In the genomic region with DNA sequence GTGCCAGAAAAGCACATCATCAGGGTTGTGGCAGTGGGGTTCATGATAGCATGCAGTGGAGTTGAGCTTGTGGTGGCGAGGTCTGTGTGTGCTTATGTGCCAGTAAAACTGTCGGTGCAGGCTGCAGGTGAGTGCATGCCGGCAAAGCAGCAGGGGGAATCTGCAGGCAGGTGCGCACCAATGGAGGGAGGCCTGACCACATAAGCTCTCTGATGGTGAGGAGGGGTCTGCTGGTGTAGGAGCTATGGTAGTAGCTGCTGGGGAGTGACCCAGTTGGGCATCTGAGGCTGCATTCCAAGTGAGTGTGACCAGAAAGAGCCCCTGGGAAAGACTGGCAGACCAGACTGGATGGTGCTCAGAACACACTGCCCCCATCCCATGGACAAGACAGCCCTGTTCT, we compare ENCODE assay signal across 22 cellular contexts.
DNase-seq lines count a peak whose midpoint lies in the region; ATAC-seq, FAIRE-seq and TF ChIP-seq lines count a peak whose summit lies in the region.
"Had no signal": no experiment of that assay in that cellular context is flagged by ENCODE, and none has a peak within 500 bp of the region (broad histone marks: within the 10 kb centered on the region; RNA-seq: fewer than 3 reads in every experiment).

No MANE protein-coding gene starts in this region.

- CTCF ChIA-PET in WTC11 (lab: Charles Lee), result no interaction called here

- no peaks in the 10 kb centered on the region for H3K4me1 ChIP-seq in kidney (ENCODE audit: control insufficient read depth in 1 of 2, insufficient read depth in 1 of 2, low read depth in 1 of 2, low read length in 2 of 2)
- H3K4me1 ChIP-seq: A549, BLaER1 had no signal

- no peaks in the 10 kb centered on the region for H3K9me3 ChIP-seq in kidney (ENCODE audit: control insufficient read depth in 1 of 2, low read length in 2 of 2)
- H3K9me3 ChIP-seq: A549, BLaER1 had no signal

- H3K9ac ChIP-seq in kidney (ENCODE audit: low read length in 2 of 2), result no peak overlapping the region
- H3K9ac ChIP-seq: BLaER1, GM23248 had no signal

- H3K4me1 Mint-ChIP-seq in WTC11, result no peaks in the 10 kb centered on the region
- no peaks in the 10 kb centered on the region for H3K4me1 Mint-ChIP-seq in stimulated activated effector memory CD8-positive, alpha-beta T cell treated with anti-CD3 and anti-CD28 coated beads, Interleukin-12 subunit alpha, Interleukin-12 subunit beta, amount 100 ng/mL, for 72 hours
- H3K4me1 Mint-ChIP-seq: CD14-positive monocyte; CD4-positive, alpha-beta memory T cell had no signal

- no peaks in the 10 kb centered on the region for H3K36me3 ChIP-seq in kidney (ENCODE audit: control insufficient read depth in 1 of 2, insufficient read depth in 2 of 2, low read length in 2 of 2)
- H3K36me3 ChIP-seq: BLaER1 had no signal

- POLR2A ChIA-PET in WTC11 (lab: Charles Lee), result no interaction called here

- no peak overlapping the region for H3K27ac ChIP-seq in kidney (ENCODE audit: low read depth in 2 of 2, low read length in 2 of 2)
- H3K27ac ChIP-seq: 22Rv1, A549, BLaER1, GM23248, HL-60 had no signal

- ATAC-seq in WTC11 (peak; percentile 16; the same call in 1 of the 2 replicates), HG02678 (IDR thresholded peaks at IDR 0.05; ENCODE audit: unreplicated experiment) (no peak)
- peak; percentile 16 for ATAC-seq in stimulated activated effector memory CD8-positive, alpha-beta T cell treated with anti-CD3 and anti-CD28 coated beads, Interleukin-12 subunit alpha, Interleukin-12 subunit beta, amount 100 ng/mL, for 72 hours
- ATAC-seq: A549 had no signal

- intact Hi-C loops in kidney (cut with DNase I), result no loop called here

- no peaks in the 10 kb centered on the region for H3K9me3 Mint-ChIP-seq in WTC11
- H3K9me3 Mint-ChIP-seq in stimulated activated effector memory CD8-positive, alpha-beta T cell treated with anti-CD3 and anti-CD28 coated beads, Interleukin-12 subunit alpha, Interleukin-12 subunit beta, amount 100 ng/mL, for 72 hours, result peaks cover 22% of the 10 kb centered on the region

- no peak for TF ChIP-seq CTCF in WTC11 (IDR thresholded peaks at IDR 0.05)
- TF ChIP-seq CTCF in kidney (IDR thresholded peaks at IDR 0.05; ENCODE audit: borderline replicate concordance, extremely low read depth, insufficient read depth), result no peak

- no peak overlapping the region for H3K4me3 Mint-ChIP-seq in WTC11
- H3K4me3 Mint-ChIP-seq in stimulated activated effector memory CD8-positive, alpha-beta T cell treated with anti-CD3 and anti-CD28 coated beads, Interleukin-12 subunit alpha, Interleukin-12 subunit beta, amount 100 ng/mL, for 72 hours, result no peak overlapping the region
- H3K4me3 Mint-ChIP-seq: CD14-positive monocyte; CD4-positive, alpha-beta memory T cell had no signal

- DNase-seq in HTR-8/SVneo (ENCODE audit: insufficient read length, low spot score) (no peak), WTC11 (ENCODE audit: low spot score) (no peak), kidney (peak; percentile 38), NCI-H82 (lab: John Stamatoyannopoulos, UW) (no peak), NCI-H2227 treated with DMSO at 0.1 percent for 48 hours (lab: John Stamatoyannopoulos, UW) (no peak)
- no peak for DNase-seq in stimulated activated effector memory CD8-positive, alpha-beta T cell treated with anti-CD3 and anti-CD28 coated beads, Interleukin-12 subunit alpha, Interleukin-12 subunit beta, amount 100 ng/mL, for 72 hours (ENCODE audit: low spot score in 2 of 2)
- DNase-seq in activated CD4-positive, alpha-beta T cell treated with anti-CD3 and anti-CD28 coated beads, Interleukin-2, amount 50 U/mL, for 48 hours, result no peak
- DNase-seq: CD4-positive, alpha-beta memory T cell; DMS153; DMS79; GDM1; GM23248; HCEC 1CT had no signal

- H3K4me3 ChIP-seq in kidney (ENCODE audit: low read length in 2 of 2), result no peak overlapping the region
- H3K4me3 ChIP-seq: A549, BLaER1, GM23248 had no signal

- FAIRE-seq in HTR-8/SVneo (lab: Jason Lieb, UNC) (peak; percentile 4), kidney (lab: Jason Lieb, UNC) (no peak)
- FAIRE-seq: A549, GM12892, GM18507, H54 had no signal

- no peaks in the 10 kb centered on the region for H3K36me3 Mint-ChIP-seq in WTC11
- H3K36me3 Mint-ChIP-seq in stimulated activated effector memory CD8-positive, alpha-beta T cell treated with anti-CD3 and anti-CD28 coated beads, Interleukin-12 subunit alpha, Interleukin-12 subunit beta, amount 100 ng/mL, for 72 hours, result peaks cover 6% of the 10 kb centered on the region
- H3K36me3 Mint-ChIP-seq: CD14-positive monocyte; CD4-positive, alpha-beta memory T cell had no signal

- no peaks in the 10 kb centered on the region for H3K27me3 Mint-ChIP-seq in WTC11 (ENCODE audit: low read depth)
- H3K27me3 Mint-ChIP-seq: CD4-positive, alpha-beta memory T cell had no signal

- no peak overlapping the region for H3K27ac Mint-ChIP-seq in WTC11
- H3K27ac Mint-ChIP-seq in stimulated activated effector memory CD8-positive, alpha-beta T cell treated with anti-CD3 and anti-CD28 coated beads, Interleukin-12 subunit alpha, Interleukin-12 subunit beta, amount 100 ng/mL, for 72 hours, result no peak overlapping the region
- H3K27ac Mint-ChIP-seq: CD14-positive monocyte; CD4-positive, alpha-beta memory T cell had no signal

TF ChIP-seq in WTC11, 78 proteins besides CTCF, POLR2A, EP300 and RAD21:
- TF ChIP-seq ESRRA (CRISPR knock-in tag; IDR thresholded peaks at IDR 0.05; ENCODE audit: borderline replicate concordance), result no peak
- TF ChIP-seq, protein P1, sequence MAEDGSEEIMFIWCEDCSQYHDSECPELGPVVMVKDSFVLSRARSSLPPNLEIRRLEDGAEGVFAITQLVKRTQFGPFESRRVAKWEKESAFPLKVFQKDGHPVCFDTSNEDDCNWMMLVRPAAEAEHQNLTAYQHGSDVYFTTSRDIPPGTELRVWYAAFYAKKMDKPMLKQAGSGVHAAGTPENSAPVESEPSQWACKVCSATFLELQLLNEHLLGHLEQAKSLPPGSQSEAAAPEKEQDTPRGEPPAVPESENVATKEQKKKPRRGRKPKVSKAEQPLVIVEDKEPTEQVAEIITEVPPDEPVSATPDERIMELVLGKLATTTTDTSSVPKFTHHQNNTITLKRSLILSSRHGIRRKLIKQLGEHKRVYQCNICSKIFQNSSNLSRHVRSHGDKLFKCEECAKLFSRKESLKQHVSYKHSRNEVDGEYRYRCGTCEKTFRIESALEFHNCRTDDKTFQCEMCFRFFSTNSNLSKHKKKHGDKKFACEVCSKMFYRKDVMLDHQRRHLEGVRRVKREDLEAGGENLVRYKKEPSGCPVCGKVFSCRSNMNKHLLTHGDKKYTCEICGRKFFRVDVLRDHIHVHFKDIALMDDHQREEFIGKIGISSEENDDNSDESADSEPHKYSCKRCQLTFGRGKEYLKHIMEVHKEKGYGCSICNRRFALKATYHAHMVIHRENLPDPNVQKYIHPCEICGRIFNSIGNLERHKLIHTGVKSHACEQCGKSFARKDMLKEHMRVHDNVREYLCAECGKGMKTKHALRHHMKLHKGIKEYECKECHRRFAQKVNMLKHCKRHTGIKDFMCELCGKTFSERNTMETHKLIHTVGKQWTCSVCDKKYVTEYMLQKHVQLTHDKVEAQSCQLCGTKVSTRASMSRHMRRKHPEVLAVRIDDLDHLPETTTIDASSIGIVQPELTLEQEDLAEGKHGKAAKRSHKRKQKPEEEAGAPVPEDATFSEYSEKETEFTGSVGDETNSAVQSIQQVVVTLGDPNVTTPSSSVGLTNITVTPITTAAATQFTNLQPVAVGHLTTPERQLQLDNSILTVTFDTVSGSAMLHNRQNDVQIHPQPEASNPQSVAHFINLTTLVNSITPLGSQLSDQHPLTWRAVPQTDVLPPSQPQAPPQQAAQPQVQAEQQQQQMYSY (CRISPR knock-in tag; IDR thresholded peaks at IDR 0.05), result no peak
